ENCODE assay signal across 21 cellular contexts in genomic region chr16:64846966-64847365, GRCh38.
"Had no signal": no experiment of that assay in that cellular context is flagged by ENCODE, and none has a peak within 500 bp of the region (broad histone marks: within the 10 kb centered on the region; RNA-seq: fewer than 3 reads in every experiment).

No MANE protein-coding gene starts in this region.

- H3K4me3 ChIP-seq: gastroesophageal sphincter, hepatocyte, right atrium auricular region, spleen, suprapubic skin, tibial artery, upper lobe of right lung had no signal

- H3K27ac ChIP-seq: gastroesophageal sphincter, hepatocyte, right atrium auricular region, spleen, suprapubic skin, tibial artery, upper lobe of right lung had no signal

- H3K4me1 ChIP-seq: gastroesophageal sphincter, right atrium auricular region, spleen, suprapubic skin, tibial artery, upper lobe of right lung had no signal

- H3K27me3 ChIP-seq: gastroesophageal sphincter, hepatocyte, right atrium auricular region, spleen, suprapubic skin, tibial artery, upper lobe of right lung had no signal

- H3K36me3 ChIP-seq: gastroesophageal sphincter, right atrium auricular region, spleen, suprapubic skin, tibial artery, upper lobe of right lung had no signal

- H3K9me3 ChIP-seq: gastroesophageal sphincter, right atrium auricular region, suprapubic skin, tibial artery, upper lobe of right lung had no signal

- DNase-seq: activated CD4-positive, alpha-beta T cell treated with anti-CD3 and anti-CD28 coated beads for 36 hours; activated CD4-positive, CD25-positive, alpha-beta regulatory T cell; activated CD8-positive, alpha-beta memory T cell treated with anti-CD3 and anti-CD28 coated beads, Interleukin-2, amount 10 ng/mL, durations not matched to agents 7 days and 5 days; activated CD8-positive, alpha-beta T cell treated with anti-CD3 and anti-CD28 coated beads, Interleukin-2, amount 10 ng/mL, durations not matched to agents 7 days and 5 days; activated naive CD8-positive, alpha-beta T cell treated with anti-CD3 and anti-CD28 coated beads, Interleukin-2, amount 50 U/mL, for 24 hours; activated T-cell treated with anti-CD3 and anti-CD28 coated beads, Interleukin-2, amount 50 U/mL, for 48 hours; amygdala; caudate nucleus; cortex of kidney; effector memory CD8-positive, alpha-beta T cell; immature natural killer cell; naive thymus-derived CD8-positive, alpha-beta T cell; occipital lobe; spleen; stimulated activated naive CD4-positive, alpha-beta T cell; tibial artery; upper lobe of right lung had no signal

- ATAC-seq: activated CD4-positive, alpha-beta T cell treated with anti-CD3 and anti-CD28 coated beads for 36 hours; activated CD8-positive, alpha-beta memory T cell treated with anti-CD3 and anti-CD28 coated beads, Interleukin-2, amount 10 ng/mL, durations not matched to agents 7 days and 5 days; activated CD8-positive, alpha-beta T cell treated with anti-CD3 and anti-CD28 coated beads, Interleukin-2, amount 10 ng/mL, durations not matched to agents 7 days and 5 days; activated naive CD8-positive, alpha-beta T cell treated with anti-CD3 and anti-CD28 coated beads, Interleukin-2, amount 50 U/mL, for 24 hours; effector memory CD8-positive, alpha-beta T cell; gastroesophageal sphincter; naive thymus-derived CD8-positive, alpha-beta T cell; upper lobe of right lung had no signal
